In the genomic region with DNA sequence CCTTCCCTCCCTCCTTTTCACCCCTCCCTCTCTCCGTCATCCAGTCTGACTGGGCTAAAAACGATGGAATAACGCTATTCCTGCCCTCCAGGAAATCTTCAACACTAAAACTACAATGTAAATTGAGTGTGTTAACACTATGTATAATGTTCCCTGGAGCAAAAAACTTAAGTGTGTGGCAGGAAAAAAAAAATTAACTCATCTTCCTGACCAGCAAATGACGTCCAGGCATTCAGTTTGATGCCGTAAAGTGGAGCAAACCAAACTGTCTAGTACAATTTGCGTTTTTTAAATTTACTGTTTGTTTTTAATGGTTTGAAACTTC, we compare ENCODE assay signal across 8 cellular contexts. TPM values are rescaled to one million over a fixed set of nuclear protein-coding genes. Genes with fewer than 3 reads are reported as not detected.
DNase-seq lines count a peak whose midpoint lies in the region; ATAC-seq and TF ChIP-seq lines count a peak whose summit lies in the region.

No MANE protein-coding gene starts in this region.

- intact Hi-C loops in gastrocnemius medialis (cut with DNase I; ENCODE audit: low total_unique reads): loop anchor here (1.0 to 10.0 kb wide), 5 partner anchors 60 to 833 kb away; a partner anchor contains a TSS

- H3K4me3 ChIP-seq in H7 (ENCODE audit: insufficient read depth, low read depth, low read length) (peak overlapping the region; percentile 89), foreskin fibroblast (ENCODE audit: low read depth in 1 of 2, low read length in 2 of 2) (peak overlapping the region; percentile 92 to 93), gastrocnemius medialis (peak overlapping the region; percentile 85 to 99 (median 92))

- no peaks in the 10 kb centered on the region for H3K9me3 ChIP-seq in gastrocnemius medialis

- H3K27me3 ChIP-seq in H7 (ENCODE audit: control insufficient read depth, insufficient read depth, low read length) (no peaks in the 10 kb centered on the region), gastrocnemius medialis (no peaks in the 10 kb centered on the region)

- H3K4me1 ChIP-seq in gastrocnemius medialis: peaks cover 30 to 37% of the 10 kb centered on the region in 2 donors

- ATAC-seq in gastrocnemius medialis: peak in 1 of 2 donors; percentile 3
- no peak for ATAC-seq in GM18907 (IDR thresholded peaks at IDR 0.05; ENCODE audit: unreplicated experiment)

- H3K36me3 ChIP-seq in H7 (replicated peaks; ENCODE audit: control insufficient read depth, insufficient read depth, low read length): no peaks in the 10 kb centered on the region
- no peaks in the 10 kb centered on the region for H3K36me3 ChIP-seq in gastrocnemius medialis

- TF ChIP-seq CTCF in VCaP (conservative IDR thresholded peaks at IDR 0.05) (no peak), foreskin fibroblast (IDR thresholded peaks at IDR 0.05; ENCODE audit: low read depth, low read length) (no peak), gastrocnemius medialis (IDR thresholded peaks at IDR 0.05 in 4 of 5, conservative IDR thresholded peaks at IDR 0.05 in 1 of 5) (no peak)

- TF ChIP-seq POLR2A in gastrocnemius medialis (IDR thresholded peaks at IDR 0.05): no peak

- H3K27ac ChIP-seq in VCaP: peak overlapping the region; percentile 79
- H3K27ac ChIP-seq in gastrocnemius medialis: peak overlapping the region; percentile 89 to 96 (median 92)

- in situ Hi-C loops in gastrocnemius medialis (cut with MboI; ENCODE audit: low sequenced_read_pairs in 4 of 4): loop anchor here in 1 of 4 donors (10.0 kb wide), 1 partner anchor 313 kb away; a partner anchor contains a TSS

- DNase-seq in H7 (no peak), foreskin fibroblast (peak in 1 of 2 donors; percentile 16), gastrocnemius medialis (no peak), glomerular visceral epithelial cell (ENCODE audit: extremely low spot score) (no peak), hepatic stellate cell (ENCODE audit: low spot score) (no peak), NCI-H187 (lab: John Stamatoyannopoulos, UW) (no peak)

RNA-seq across cellular contexts. Expression of a gene that starts 0.5 kb away (rescaled TPM):
- total RNA-seq in H7 (2014; rRNA removed; shearing (Covaris generic)): 70.0 and 70.4 TPM in 2 replicates
- total RNA-seq in gastrocnemius medialis: 10 to 100 TPM; 48.5 to 94.2 (median 58.7) TPM
